In the genomic region with DNA sequence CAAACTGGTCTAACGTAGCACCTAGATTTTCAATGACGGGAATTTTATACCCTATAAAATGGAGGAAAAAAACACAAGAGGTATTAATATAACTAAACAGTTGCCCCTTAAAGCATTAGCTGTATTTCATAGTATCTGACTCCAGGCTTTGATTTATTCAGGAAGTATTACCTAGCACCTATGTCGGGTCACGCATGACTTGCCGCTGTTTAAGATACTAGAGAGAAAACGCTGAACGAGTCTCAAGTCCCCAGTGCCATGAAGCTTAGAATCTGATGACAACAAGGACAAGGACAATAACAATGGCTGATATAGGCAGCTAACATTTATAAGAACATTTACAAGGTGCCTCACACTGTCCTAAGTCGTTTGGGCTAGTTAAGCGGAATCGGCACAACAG, we compare ENCODE assay signal across 8 cellular contexts. TPM values are rescaled to one million over a fixed set of nuclear protein-coding genes. Genes with fewer than 3 reads are reported as not detected.
DNase-seq lines count a peak whose midpoint lies in the region; ATAC-seq lines count a peak whose summit lies in the region.

No MANE protein-coding gene starts in this region.

- ATAC-seq in HG03342 (IDR thresholded peaks at IDR 0.05; ENCODE audit: unreplicated experiment): no peak
- ATAC-seq in HG02571 (IDR thresholded peaks at IDR 0.05; ENCODE audit: unreplicated experiment): no peak

- H3K4me3 ChIP-seq in esophagus (ENCODE audit: low read depth in 1 of 2, low read length in 2 of 2) (peak overlapping the region; percentile 4 to 94), skeletal muscle cell (ENCODE audit: low read depth, low read length) (peak overlapping the region; percentile 64)

- H3K4me1 ChIP-seq in esophagus (ENCODE audit: control insufficient read depth in 2 of 2, insufficient read depth in 2 of 2, low read length in 1 of 2): peaks cover 0 to 2% of the 10 kb centered on the region in 2 donors

- H3K27ac ChIP-seq in esophagus (ENCODE audit: low read depth in 2 of 2, low read length in 1 of 2): peak overlapping the region; percentile 8 to 49

- DNase-seq in NCI-H2107 treated with DMSO at 0.1 percent for 48 hours (lab: John Stamatoyannopoulos, UW; ENCODE audit: unreplicated experiment) (peak; percentile 10), NCI-H2107 (lab: John Stamatoyannopoulos, UW) (no peak), RKO (ENCODE audit: low spot score) (peak; percentile 40), skeletal muscle cell (ENCODE audit: low read depth) (no peak), GM03348 (ENCODE audit: low spot score) (no peak)

- 46% methylated on average over 10 of the region's 10 CpGs for WGBS in esophagus, 2 donors

- no peaks in the 10 kb centered on the region for H3K9me3 ChIP-seq in esophagus (ENCODE audit: control insufficient read depth in 2 of 2, insufficient read depth in 1 of 2, low read depth in 1 of 2, low read length in 1 of 2)

- no peaks in the 10 kb centered on the region for H3K36me3 ChIP-seq in esophagus (ENCODE audit: control insufficient read depth in 2 of 2, insufficient read depth in 2 of 2, low read length in 1 of 2)

- no peaks in the 10 kb centered on the region for H3K27me3 ChIP-seq in esophagus (ENCODE audit: control insufficient read depth in 1 of 2, insufficient read depth in 2 of 2, low read length in 2 of 2)

RNA-seq across cellular contexts. Expression of a gene that starts 1.9 kb away (rescaled TPM):
- polyA plus RNA-seq in esophagus: 10 to 100 TPM; 38.9 to 53.2 TPM

RNA-seq across cellular contexts. Expression of a gene that starts 15.8 kb away (rescaled TPM):
- 10 to 100 TPM; 50.4 to 74.4 TPM for polyA plus RNA-seq in esophagus

RNA-seq across cellular contexts. Expression of a gene that starts 41.3 kb away (rescaled TPM):
- 1 to 10 TPM; 3.3 to 5.2 TPM for polyA plus RNA-seq in esophagus

Comparison
In these comparisons a context has a peak if more than half of its experiments do, and no peak if none do; other contexts are left out.
1. DNase-seq: peak in NCI-H2107 treated with DMSO at 0.1 percent for 48 hours (single experiment) and RKO (single experiment); none in NCI-H2107 (single experiment), skeletal muscle cell (single experiment) and GM03348 (single experiment).